In genomic region chr6:151408858-151409257, GRCh38 we compare ENCODE assay signal across 15 cellular contexts. TPM values are rescaled to one million over a fixed set of nuclear protein-coding genes. Genes with fewer than 3 reads are reported as not detected.
DNase-seq lines count a peak whose midpoint lies in the region; ATAC-seq and TF ChIP-seq lines count a peak whose summit lies in the region.
"Had no signal": no experiment of that assay in that cellular context is flagged by ENCODE, and none has a peak within 500 bp of the region (broad histone marks: within the 10 kb centered on the region; RNA-seq: fewer than 3 reads in every experiment).

No MANE protein-coding gene starts in this region.

- H3K27me3 Mint-ChIP-seq in CD8-positive, alpha-beta memory T cell = no peaks in the 10 kb centered on the region
- H3K27me3 Mint-ChIP-seq in mesothelial cell of epicardium (ENCODE audit: low read depth) = no peaks in the 10 kb centered on the region

- CTCF ChIA-PET in CD8-positive, alpha-beta memory T cell (lab: Charles Lee) = interaction anchor here (1.6 kb wide), 1 partner anchor 14 kb away, joined by 4 read pairs; no protein-coding TSS in a partner anchor

- no peak for DNase-seq in CD8-positive, alpha-beta memory T cell
- DNase-seq in mesothelial cell of epicardium (ENCODE audit: low spot score in 2 of 2, unreplicated experiment in 2 of 2) = no peak
- no peak for DNase-seq in activated effector memory CD4-positive, alpha-beta T cell treated with anti-CD3 and anti-CD28 coated beads, Interleukin-2, amount 50 U/mL, for 16 hours
- no peak for DNase-seq in GF-D8 (lab: John Stamatoyannopoulos, UW)
- DNase-seq: EL, HCEC 1CT, left cardiac atrium, Right ventricle myocardium superior, upper lobe of right lung had no signal

- no peak overlapping the region for H3K27ac ChIP-seq in CD8-positive, alpha-beta memory T cell (ENCODE audit: low read depth, low read length)
- H3K27ac ChIP-seq: coronary artery, esophagus muscularis mucosa, upper lobe of right lung had no signal

- TF ChIP-seq CTCF in mesothelial cell of epicardium (IDR thresholded peaks at IDR 0.05; ENCODE audit: unreplicated experiment) = no peak

- H3K9me3 Mint-ChIP-seq in CD8-positive, alpha-beta memory T cell = no peaks in the 10 kb centered on the region
- H3K9me3 Mint-ChIP-seq in mesothelial cell of epicardium = peaks cover 11% of the 10 kb centered on the region

- peaks cover 9% of the 10 kb centered on the region for H3K4me1 ChIP-seq in CD8-positive, alpha-beta memory T cell (ENCODE audit: insufficient read depth, low read length)
- H3K4me1 ChIP-seq: upper lobe of right lung had no signal

- H3K27me3 ChIP-seq in CD8-positive, alpha-beta memory T cell (ENCODE audit: insufficient read depth, low read length, poor library complexity, severe bottlenecking) = no peaks in the 10 kb centered on the region
- H3K27me3 ChIP-seq: esophagus muscularis mucosa, upper lobe of right lung had no signal

- ATAC-seq in GM19372 (IDR thresholded peaks at IDR 0.05; ENCODE audit: low read depth, unreplicated experiment) = peak; percentile 14
- ATAC-seq in HG03460 (IDR thresholded peaks at IDR 0.05; ENCODE audit: unreplicated experiment) = peak; percentile 3
- no peak for ATAC-seq in HG03039 (IDR thresholded peaks at IDR 0.05; ENCODE audit: unreplicated experiment)
- ATAC-seq: upper lobe of right lung had no signal

- H3K4me3 Mint-ChIP-seq in CD8-positive, alpha-beta memory T cell = no peak overlapping the region
- no peak overlapping the region for H3K4me3 Mint-ChIP-seq in mesothelial cell of epicardium
- H3K4me3 Mint-ChIP-seq: CD14-positive monocyte had no signal

- H3K9me3 ChIP-seq in CD8-positive, alpha-beta memory T cell (ENCODE audit: low read length) = no peaks in the 10 kb centered on the region
- H3K9me3 ChIP-seq: esophagus muscularis mucosa, upper lobe of right lung had no signal

- H3K36me3 ChIP-seq in CD8-positive, alpha-beta memory T cell (ENCODE audit: insufficient read depth, low read length) = peaks cover 7% of the 10 kb centered on the region

- peaks cover 0 to 57% (median 7%) of the 10 kb centered on the region in 3 donors for H3K36me3 Mint-ChIP-seq in CD8-positive, alpha-beta memory T cell
- peaks cover 47% of the 10 kb centered on the region for H3K36me3 Mint-ChIP-seq in mesothelial cell of epicardium

- H3K4me1 Mint-ChIP-seq in CD8-positive, alpha-beta memory T cell = peaks cover 23 to 44% (median 38%) of the 10 kb centered on the region in 3 donors
- no peaks in the 10 kb centered on the region for H3K4me1 Mint-ChIP-seq in mesothelial cell of epicardium

- no peak overlapping the region for H3K4me3 ChIP-seq in CD8-positive, alpha-beta memory T cell (ENCODE audit: low read length)
- H3K4me3 ChIP-seq: coronary artery, esophagus muscularis mucosa, upper lobe of right lung had no signal

- peak overlapping the region in 7 of 8 donors; percentile 25 to 77 (median 40) for H3K27ac Mint-ChIP-seq in CD8-positive, alpha-beta memory T cell
- H3K27ac Mint-ChIP-seq in mesothelial cell of epicardium = peak overlapping the region; percentile 40

- POLR2A ChIA-PET in CD8-positive, alpha-beta memory T cell (lab: Charles Lee) = no interaction called here

RNA-seq across cellular contexts. Expression of gene ZBTB2, which starts 17.5 kb away (rescaled TPM):
- total RNA-seq in CD8-positive, alpha-beta memory T cell = 10 to 100 TPM; 23.4 to 24.3 TPM
- polyA plus RNA-seq in CD8-positive, alpha-beta memory T cell = 24.0 TPM
- 15.2 to 16.1 TPM (median 15.8 TPM) in 3 replicates for total RNA-seq in mesothelial cell of epicardium

RNA-seq across cellular contexts. Expression of gene RMND1, which starts 43.1 kb away (rescaled TPM):
- total RNA-seq in CD8-positive, alpha-beta memory T cell = 10 to 100 TPM; 24.5 to 25.6 TPM
- 10.4 TPM for polyA plus RNA-seq in CD8-positive, alpha-beta memory T cell
- total RNA-seq in mesothelial cell of epicardium = 22.7 to 24.5 TPM (median 23.4 TPM) in 3 replicates
